9 cellular contexts compared by ENCODE assay signal in the genomic region with DNA sequence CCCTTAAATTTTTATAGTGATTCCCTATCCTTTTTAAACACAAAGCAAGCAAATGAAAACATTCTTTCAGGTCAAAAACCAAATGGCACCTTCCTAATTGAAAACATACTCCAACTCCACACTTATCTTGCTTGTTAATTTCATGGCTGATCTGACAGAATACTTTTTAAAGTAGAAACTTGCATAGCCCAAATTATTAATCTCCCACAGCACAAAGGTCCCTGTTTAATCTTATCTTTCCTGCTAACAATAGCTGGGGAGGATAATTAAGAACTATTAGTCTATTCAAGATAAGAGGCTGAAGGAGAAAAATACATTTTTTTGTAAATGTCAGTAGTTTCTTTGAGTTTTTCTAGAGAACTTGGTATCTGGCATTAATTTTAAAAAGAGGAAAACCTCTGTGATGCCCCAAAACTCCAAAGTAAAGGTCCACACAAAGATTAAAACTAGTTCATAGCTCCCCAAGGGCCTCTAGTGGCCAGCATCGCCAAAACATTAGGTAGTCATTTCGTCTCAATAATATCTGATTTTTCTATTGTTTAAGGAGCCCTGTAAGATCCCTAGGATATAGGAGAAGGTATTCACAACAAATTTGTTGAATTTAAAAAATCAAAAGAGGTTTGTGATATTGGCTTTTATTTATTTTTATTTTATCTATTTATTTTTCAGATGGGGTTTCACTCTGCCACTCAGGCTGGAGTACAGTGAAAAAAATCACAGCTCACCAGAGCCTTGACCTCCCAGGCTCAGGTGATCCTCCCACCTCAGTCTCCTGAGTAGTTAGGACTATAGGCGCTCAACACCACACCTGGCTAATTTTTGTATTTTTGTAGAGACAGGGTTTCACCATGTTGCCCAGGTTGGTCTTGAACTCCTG. TPM values are rescaled to one million over a fixed set of nuclear protein-coding genes. Genes with fewer than 3 reads are reported as not detected.
DNase-seq lines count a peak whose midpoint lies in the region; ATAC-seq and TF ChIP-seq lines count a peak whose summit lies in the region.
"Had no signal": no experiment of that assay in that cellular context is flagged by ENCODE, and none has a peak within 500 bp of the region (broad histone marks: within the 10 kb centered on the region; RNA-seq: fewer than 3 reads in every experiment).

No MANE protein-coding gene starts in this region.

- DNase-seq in activated CD8-positive, alpha-beta memory T cell treated with anti-CD3 and anti-CD28 coated beads, Interleukin-2, amount 10 ng/mL, durations not matched to agents 7 days and 5 days = no peak
- no peak for DNase-seq in activated CD8-positive, alpha-beta memory T cell treated with anti-CD3 and anti-CD28 coated beads, Interleukin-2, amount 50 U/mL, for 48 hours
- DNase-seq in MV-4-11 (lab: John Stamatoyannopoulos, UW) (peak; percentile 59), fibroblast of mammary gland (ENCODE audit: low read depth) (peak; percentile 54), osteoblast (ENCODE audit: insufficient read length, low spot score, missing footprints) (peak; percentile 78), posterior vena cava (ENCODE audit: low spot score) (no peak)
- peak; percentile 38 for DNase-seq in activated CD4-positive, alpha-beta memory T cell treated with anti-CD3 and anti-CD28 coated beads, Interleukin-2, amount 10 ng/mL, durations not matched to agents 7 days and 5 days

- no peak overlapping the region for H3K4me3 Mint-ChIP-seq in activated CD8-positive, alpha-beta memory T cell treated with anti-CD3 and anti-CD28 coated beads, Interleukin-2, amount 10 ng/mL, durations not matched to agents 7 days and 5 days
- H3K4me3 Mint-ChIP-seq in activated CD4-positive, alpha-beta memory T cell treated with anti-CD3 and anti-CD28 coated beads, Interleukin-2, amount 10 ng/mL, durations not matched to agents 7 days and 5 days = no peak overlapping the region

- H3K9me3 Mint-ChIP-seq in activated CD8-positive, alpha-beta memory T cell treated with anti-CD3 and anti-CD28 coated beads, Interleukin-2, amount 10 ng/mL, durations not matched to agents 7 days and 5 days (ENCODE audit: low read depth) = no peaks in the 10 kb centered on the region
- H3K9me3 Mint-ChIP-seq in activated CD4-positive, alpha-beta memory T cell treated with anti-CD3 and anti-CD28 coated beads, Interleukin-2, amount 10 ng/mL, durations not matched to agents 7 days and 5 days = no peaks in the 10 kb centered on the region

- H3K36me3 ChIP-seq in osteoblast (ENCODE audit: insufficient read depth, low read length) = no peaks in the 10 kb centered on the region

- peak; percentile 49 for ATAC-seq in activated CD8-positive, alpha-beta memory T cell treated with anti-CD3 and anti-CD28 coated beads, Interleukin-2, amount 10 ng/mL, durations not matched to agents 7 days and 5 days
- no peak for ATAC-seq in HG03432 (IDR thresholded peaks at IDR 0.05; ENCODE audit: unreplicated experiment)

- no peaks in the 10 kb centered on the region for H3K9me3 ChIP-seq in osteoblast (ENCODE audit: low read depth, low read length)

- H3K27ac ChIP-seq in osteoblast (ENCODE audit: low read depth, low read length) = no peak overlapping the region

- peak; percentile 75 for TF ChIP-seq CTCF in fibroblast of mammary gland (conservative IDR thresholded peaks at IDR 0.05; ENCODE audit: control insufficient read depth, insufficient read depth, low read depth, low read length)
- TF ChIP-seq CTCF in osteoblast (IDR thresholded peaks at IDR 0.05; ENCODE audit: extremely low read depth, low read depth, low read length) = peak; percentile 74

- peaks cover 13% of the 10 kb centered on the region for H3K27me3 Mint-ChIP-seq in activated CD8-positive, alpha-beta memory T cell treated with anti-CD3 and anti-CD28 coated beads, Interleukin-2, amount 10 ng/mL, durations not matched to agents 7 days and 5 days
- H3K27me3 Mint-ChIP-seq in activated CD4-positive, alpha-beta memory T cell treated with anti-CD3 and anti-CD28 coated beads, Interleukin-2, amount 10 ng/mL, durations not matched to agents 7 days and 5 days = peaks cover 5% of the 10 kb centered on the region

- no peaks in the 10 kb centered on the region for H3K27me3 ChIP-seq in osteoblast (ENCODE audit: insufficient read depth, low read length)

- peaks cover 10% of the 10 kb centered on the region for H3K4me1 ChIP-seq in osteoblast (ENCODE audit: insufficient read depth, low read length)

- H3K4me2 ChIP-seq in osteoblast (ENCODE audit: insufficient read depth, low read length) = no peak overlapping the region

- H2AFZ ChIP-seq in osteoblast (ENCODE audit: low read length) = no peak overlapping the region

- H3K4me3 ChIP-seq in fibroblast of mammary gland (ENCODE audit: control insufficient read depth, low read depth, low read length) (no peak overlapping the region), osteoblast (ENCODE audit: insufficient read depth, low read length) (no peak overlapping the region)

- no peak overlapping the region for H3K27ac Mint-ChIP-seq in activated CD8-positive, alpha-beta memory T cell treated with anti-CD3 and anti-CD28 coated beads, Interleukin-2, amount 10 ng/mL, durations not matched to agents 7 days and 5 days
- H3K27ac Mint-ChIP-seq in activated CD4-positive, alpha-beta memory T cell treated with anti-CD3 and anti-CD28 coated beads, Interleukin-2, amount 10 ng/mL, durations not matched to agents 7 days and 5 days = no peak overlapping the region

- no peaks in the 10 kb centered on the region for H3K36me3 Mint-ChIP-seq in activated CD8-positive, alpha-beta memory T cell treated with anti-CD3 and anti-CD28 coated beads, Interleukin-2, amount 10 ng/mL, durations not matched to agents 7 days and 5 days
- no peaks in the 10 kb centered on the region for H3K36me3 Mint-ChIP-seq in activated CD4-positive, alpha-beta memory T cell treated with anti-CD3 and anti-CD28 coated beads, Interleukin-2, amount 10 ng/mL, durations not matched to agents 7 days and 5 days (ENCODE audit: low read depth)

- H4K20me1 ChIP-seq in osteoblast (ENCODE audit: insufficient read depth, low read length) = no peaks in the 10 kb centered on the region

- CTCF ChIA-PET in activated CD8-positive, alpha-beta memory T cell treated with anti-CD3 and anti-CD28 coated beads, Interleukin-2, amount 10 ng/mL, durations not matched to agents 7 days and 5 days (lab: Charles Lee) = interaction anchor here (0.6 to 3.4 kb wide), 23 partner anchors 9 to 635 kb away, joined by 3 to 22 read pairs (median 4); partner anchors contain the start of genes CDNF, HSPA14 and MSANTD7
- CTCF ChIA-PET in activated CD4-positive, alpha-beta memory T cell treated with anti-CD3 and anti-CD28 coated beads, Interleukin-2, amount 10 ng/mL, durations not matched to agents 7 days and 5 days (lab: Charles Lee) = interaction anchor here (0.7 to 3.5 kb wide), 18 partner anchors 8 to 438 kb away, joined by 3 to 19 read pairs (median 3); partner anchors contain the start of genes CDNF, HSPA14 and MSANTD7

- POLR2A ChIA-PET in activated CD4-positive, alpha-beta memory T cell treated with anti-CD3 and anti-CD28 coated beads, Interleukin-2, amount 10 ng/mL, durations not matched to agents 7 days and 5 days (lab: Charles Lee) = interaction anchor here (0.5 to 1.2 kb wide), 4 partner anchors 13 to 637 kb away, joined by 3 to 5 read pairs (median 3); no protein-coding TSS in a partner anchor

- intact Hi-C loops in posterior vena cava (cut with DNase I) = loop anchor here (5.0 to 10.0 kb wide), 2 partner anchors 286 to 288 kb away; no protein-coding TSS in a partner anchor

- H3K4me1 Mint-ChIP-seq in activated CD8-positive, alpha-beta memory T cell treated with anti-CD3 and anti-CD28 coated beads, Interleukin-2, amount 10 ng/mL, durations not matched to agents 7 days and 5 days = peaks cover 4% of the 10 kb centered on the region
- peaks cover 9% of the 10 kb centered on the region for H3K4me1 Mint-ChIP-seq in activated CD4-positive, alpha-beta memory T cell treated with anti-CD3 and anti-CD28 coated beads, Interleukin-2, amount 10 ng/mL, durations not matched to agents 7 days and 5 days

- no peaks in the 10 kb centered on the region for H3K79me2 ChIP-seq in osteoblast (ENCODE audit: insufficient read depth, low read length)

RNA-seq across cellular contexts. Expression of gene CDNF, which starts 14.7 kb away (rescaled TPM):
- under 1 TPM; 0.50 to 0.94 TPM for total RNA-seq in activated CD8-positive, alpha-beta memory T cell treated with anti-CD3 and anti-CD28 coated beads, Interleukin-2, amount 10 ng/mL, durations not matched to agents 7 days and 5 days
- under 1 TPM; 0.63 to 0.75 TPM for total RNA-seq in activated CD4-positive, alpha-beta memory T cell treated with anti-CD3 and anti-CD28 coated beads, Interleukin-2, amount 10 ng/mL, durations not matched to agents 7 days and 5 days
- total RNA-seq in osteoblast (1.8 TPM in 2 replicates), posterior vena cava (1 to 10 TPM in 1 of 2 donors, under 1 TPM in 1; 0.95 to 1.8 TPM)
- total RNA-seq: glomerular endothelial cell had no signal

RNA-seq across cellular contexts. Expression of gene HSPA14, which starts 15.0 kb away (rescaled TPM):
- 10 to 100 TPM; 26.4 to 35.0 TPM for total RNA-seq in activated CD8-positive, alpha-beta memory T cell treated with anti-CD3 and anti-CD28 coated beads, Interleukin-2, amount 10 ng/mL, durations not matched to agents 7 days and 5 days
- 10 to 100 TPM; 21.9 to 23.1 TPM for total RNA-seq in activated CD4-positive, alpha-beta memory T cell treated with anti-CD3 and anti-CD28 coated beads, Interleukin-2, amount 10 ng/mL, durations not matched to agents 7 days and 5 days
- 11.9 and 12.7 TPM in 2 replicates for total RNA-seq in osteoblast
- total RNA-seq in posterior vena cava = 10 to 100 TPM in 1 of 2 donors, 1 to 10 TPM in 1; 9.9 to 13.9 TPM

RNA-seq across cellular contexts. Expression of gene MSANTD7, which starts 15.0 kb away (rescaled TPM):
- total RNA-seq in activated CD8-positive, alpha-beta memory T cell treated with anti-CD3 and anti-CD28 coated beads, Interleukin-2, amount 10 ng/mL, durations not matched to agents 7 days and 5 days = 10 to 100 TPM; 20.1 to 21.0 TPM
- total RNA-seq in activated CD4-positive, alpha-beta memory T cell treated with anti-CD3 and anti-CD28 coated beads, Interleukin-2, amount 10 ng/mL, durations not matched to agents 7 days and 5 days = 10 to 100 TPM; 15.5 to 18.7 TPM
- total RNA-seq in osteoblast (17.7 and 22.4 TPM in 2 replicates), posterior vena cava (1 to 10 TPM; 5.9 to 8.8 TPM)

RNA-seq across cellular contexts. Expression of gene FAM107B, which starts 48.4 kb away (rescaled TPM):
- total RNA-seq in activated CD8-positive, alpha-beta memory T cell treated with anti-CD3 and anti-CD28 coated beads, Interleukin-2, amount 10 ng/mL, durations not matched to agents 7 days and 5 days = 100 to 1,000 TPM; 114 to 208 TPM
- 100 to 1,000 TPM; 229 to 235 TPM for total RNA-seq in activated CD4-positive, alpha-beta memory T cell treated with anti-CD3 and anti-CD28 coated beads, Interleukin-2, amount 10 ng/mL, durations not matched to agents 7 days and 5 days
- total RNA-seq in osteoblast = 24.2 and 30.0 TPM in 2 replicates
- total RNA-seq in posterior vena cava = 10 to 100 TPM; 23.2 to 28.4 TPM

RNA-seq across cellular contexts. Expression of gene SUV39H2, which starts 55.5 kb away (rescaled TPM):
- total RNA-seq in activated CD8-positive, alpha-beta memory T cell treated with anti-CD3 and anti-CD28 coated beads, Interleukin-2, amount 10 ng/mL, durations not matched to agents 7 days and 5 days = 10 to 100 TPM; 33.4 to 40.3 TPM
- total RNA-seq in activated CD4-positive, alpha-beta memory T cell treated with anti-CD3 and anti-CD28 coated beads, Interleukin-2, amount 10 ng/mL, durations not matched to agents 7 days and 5 days = 10 to 100 TPM; 24.5 to 25.2 TPM
- 5.3 and 6.9 TPM in 2 replicates for total RNA-seq in osteoblast
- 1 to 10 TPM; 7.5 to 9.3 TPM for total RNA-seq in posterior vena cava

Comparison
In these comparisons a context has a peak if more than half of its experiments do, and no peak if none do; other contexts are left out.
1. DNase-seq: peak in MV-4-11 (single experiment), activated CD4-positive, alpha-beta memory T cell treated with anti-CD3 and anti-CD28 coated beads, Interleukin-2, amount 10 ng/mL, durations not matched to agents 7 days and 5 days (single experiment), fibroblast of mammary gland (single experiment) and osteoblast (single experiment); none in activated CD8-positive, alpha-beta memory T cell treated with anti-CD3 and anti-CD28 coated beads, Interleukin-2, amount 10 ng/mL, durations not matched to agents 7 days and 5 days (single experiment), activated CD8-positive, alpha-beta memory T cell treated with anti-CD3 and anti-CD28 coated beads, Interleukin-2, amount 50 U/mL, for 48 hours (single experiment) and posterior vena cava (single experiment).